Comparison of ENCODE assay signal across 8 cellular contexts in genomic region chr7:64463636-64464375, GRCh38.
DNase-seq lines count a peak whose midpoint lies in the region; TF ChIP-seq lines count a peak whose summit lies in the region.

No MANE protein-coding gene starts in this region.

- H3K4me3 ChIP-seq in adipocyte (ENCODE audit: low read length): no peak overlapping the region

- no peaks in the 10 kb centered on the region for H3K4me1 Mint-ChIP-seq in IgD-negative memory B cell

- H3K9me3 ChIP-seq in adipocyte (ENCODE audit: control insufficient read depth, low read length): peaks cover 30% of the 10 kb centered on the region

- no peaks in the 10 kb centered on the region for H3K36me3 ChIP-seq in adipocyte (ENCODE audit: control insufficient read depth, insufficient read depth, low read length, severe bottlenecking)

- H3K9ac ChIP-seq in adipocyte (ENCODE audit: low read length): no peak overlapping the region

- peak overlapping the region in 3 of 4 donors; percentile 48 to 77 (median 70) for H3K4me3 Mint-ChIP-seq in IgD-negative memory B cell

- no peaks in the 10 kb centered on the region for H3K27me3 Mint-ChIP-seq in IgD-negative memory B cell

- in situ Hi-C loops in ACHN (cut with HindIII; ENCODE audit: low pct_ligation_motif_present, low pct_unique_long_range_greater_than_20kb, low sequenced_read_pairs): no loop called here

- DNase-seq in ACHN (peak; percentile 96), adipocyte (ENCODE audit: low read depth) (peak; percentile 61), hypothalamus (lab: John Stamatoyannopoulos, UW) (peak in 46 of 51 donors; percentile 0 to 79 (median 36)), GM10266 (ENCODE audit: extremely low spot score) (no peak), COR-L47 (lab: John Stamatoyannopoulos, UW) (no peak), RKO (ENCODE audit: low spot score) (no peak)
- peak; percentile 8 for DNase-seq in stimulated activated CD4-positive, alpha-beta T cell treated with anti-CD3 and anti-CD28 coated beads, Interleukin-1b, Interleukin-23, amount 100 ng/mL, for 48 hours

- no peaks in the 10 kb centered on the region for H3K4me1 ChIP-seq in adipocyte (ENCODE audit: control insufficient read depth, insufficient read depth, low read length)

- no peak overlapping the region for H3K27ac Mint-ChIP-seq in IgD-negative memory B cell

- H3K9me3 Mint-ChIP-seq in IgD-negative memory B cell: peaks cover 0 to 14% (median 9%) of the 10 kb centered on the region in 3 donors

- H3K36me3 Mint-ChIP-seq in IgD-negative memory B cell: no peaks in the 10 kb centered on the region

- H3K27me3 ChIP-seq in adipocyte (replicated peaks; ENCODE audit: control insufficient read depth, insufficient read depth, low read length): no peaks in the 10 kb centered on the region

- TF ChIP-seq CTCF in GM10266 (IDR thresholded peaks at IDR 0.05; ENCODE audit: control insufficient read depth, insufficient read depth, low read depth, missing control alignments): no peak

Comparison
In these comparisons a context has a peak if more than half of its experiments do, and no peak if none do; other contexts are left out.
1. DNase-seq: peak in ACHN (single experiment), adipocyte (single experiment), hypothalamus (46 of 51) and stimulated activated CD4-positive, alpha-beta T cell treated with anti-CD3 and anti-CD28 coated beads, Interleukin-1b, Interleukin-23, amount 100 ng/mL, for 48 hours (single experiment); none in GM10266 (single experiment), COR-L47 (single experiment) and RKO (single experiment).